ENCODE assay signal across 1 cellular context in genomic region chr18:41972067-41973000, GRCh38.
TF ChIP-seq lines count a peak whose summit lies in the region.

No MANE protein-coding gene starts in this region.

TF ChIP-seq in K562, 482 proteins besides CTCF, POLR2A, EP300 and RAD21 (continued from another document):
- TF ChIP-seq MAFK (IDR thresholded peaks at IDR 0.05; ENCODE audit: low read length) (peak; percentile 82), MAFF (IDR thresholded peaks at IDR 0.05; ENCODE audit: low read length) (peak; percentile 78), ZNF75A (CRISPR knock-in tag; IDR thresholded peaks at IDR 0.05) (no peak), MAFG (tag; conservative IDR thresholded peaks at IDR 0.05) (peak; percentile 83), C11orf30 (IDR thresholded peaks at IDR 0.05; ENCODE audit: low read depth) (peak; percentile 84), MEF2A (IDR thresholded peaks at IDR 0.05; ENCODE audit: control insufficient read depth, low read depth, low read length) (no peak)
